ENCODE assay signal across 1 cellular context in genomic region chr1:208219659-208220282, GRCh38.
TF ChIP-seq lines count a peak whose summit lies in the region.

No MANE protein-coding gene starts in this region.

TF ChIP-seq in K562, 482 proteins besides CTCF, POLR2A, EP300 and RAD21 (continued from another document and continues in another):
- TF ChIP-seq BCLAF1 (IDR thresholded peaks at IDR 0.05; ENCODE audit: borderline replicate concordance in 1 of 2, control insufficient read depth in 1 of 2, low read depth in 2 of 2, low read length in 1 of 2) (no peak), POLR2G (IDR thresholded peaks at IDR 0.05; ENCODE audit: low read depth, low read length) (peak; percentile 75), STAT6 (CRISPR knock-in tag; IDR thresholded peaks at IDR 0.05) (no peak), XRCC4 (IDR thresholded peaks at IDR 0.05; ENCODE audit: extremely low read depth, insufficient read depth, insufficient read length) (no peak), ADNP (tag; IDR thresholded peaks at IDR 0.05) (no peak), ZNF175 (CRISPR knock-in tag; IDR thresholded peaks at IDR 0.05; ENCODE audit: low read depth) (peak; percentile 11; the same call in 1 of the 2 replicates), TRIM28 (IDR thresholded peaks at IDR 0.05) (no peak), SREBF1 (IDR thresholded peaks at IDR 0.05; ENCODE audit: borderline replicate concordance, low read depth, low read length) (no peak), ZBTB8A (IDR thresholded peaks at IDR 0.05; ENCODE audit: partially characterized antibody) (no peak), ATF3 (IDR thresholded peaks at IDR 0.05) (peak; percentile 94), ATF3 (CRISPR knock-in tag; conservative IDR thresholded peaks at IDR 0.05) (peak; percentile 86), ARID1B (IDR thresholded peaks at IDR 0.05) (peak; percentile 96), DLX4 (CRISPR knock-in tag; IDR thresholded peaks at IDR 0.05) (no peak), SMC3 (conservative IDR thresholded peaks at IDR 0.05; ENCODE audit: insufficient read depth, low read depth, low read length) (no peak), TAF1 (IDR thresholded peaks at IDR 0.05; ENCODE audit: control insufficient read depth, extremely low read depth, insufficient read depth, low read length, severe bottlenecking) (no peak), SMAD1 (IDR thresholded peaks at IDR 0.05; ENCODE audit: low read depth, low read length, partially characterized antibody) (no peak), FOXO4 (CRISPR knock-in tag; IDR thresholded peaks at IDR 0.05) (no peak), MXD1 (CRISPR knock-in tag; IDR thresholded peaks at IDR 0.05; ENCODE audit: borderline replicate concordance, poor library complexity, severe bottlenecking) (no peak), THRAP3 (IDR thresholded peaks at IDR 0.05; ENCODE audit: borderline replicate concordance) (no peak), CXXC5 (CRISPR knock-in tag; IDR thresholded peaks at IDR 0.05) (peak; percentile 57), PHF21A (IDR thresholded peaks at IDR 0.05; ENCODE audit: borderline replicate concordance, low read depth) (no peak), RAD51 (IDR thresholded peaks at IDR 0.05; ENCODE audit: borderline replicate concordance, low read depth) (no peak), ESRRA (IDR thresholded peaks at IDR 0.05; ENCODE audit: borderline replicate concordance, low read depth) (peak; percentile 90), ZNF140 (CRISPR knock-in tag; IDR thresholded peaks at IDR 0.05) (no peak), ZNF778 (CRISPR knock-in tag; IDR thresholded peaks at IDR 0.05) (no peak), RERE (CRISPR knock-in tag; IDR thresholded peaks at IDR 0.05; ENCODE audit: borderline replicate concordance) (no peak), ZNF445 (CRISPR knock-in tag; IDR thresholded peaks at IDR 0.05; ENCODE audit: low read depth) (no peak), CREB5 (CRISPR knock-in tag; IDR thresholded peaks at IDR 0.05) (no peak), ZNF23 (CRISPR knock-in tag; IDR thresholded peaks at IDR 0.05) (no peak), NFXL1 (CRISPR knock-in tag; IDR thresholded peaks at IDR 0.05) (0 out of 2 replicates have a peak, but pooled peaks have one; percentile 12), KDM1A (IDR thresholded peaks at IDR 0.05) (peak; percentile 75 to 83), ZNF707 (CRISPR knock-in tag; conservative IDR thresholded peaks at IDR 0.05) (no peak), KLF10 (CRISPR knock-in tag; IDR thresholded peaks at IDR 0.05) (no peak), MAFF (IDR thresholded peaks at IDR 0.05; ENCODE audit: low read length) (no peak), SIN3B (IDR thresholded peaks at IDR 0.05; ENCODE audit: low read depth) (no peak), NUFIP1 (IDR thresholded peaks at IDR 0.05; ENCODE audit: partially characterized antibody) (no peak), CLOCK (CRISPR knock-in tag; IDR thresholded peaks at IDR 0.05; ENCODE audit: borderline replicate concordance) (no peak), MAX (CRISPR knock-in tag; IDR thresholded peaks at IDR 0.05) (0 out of 2 replicates have a peak, but pooled peaks have one; percentile 40), E2F1 (CRISPR knock-in tag; IDR thresholded peaks at IDR 0.05) (no peak), STAT5B (CRISPR knock-in tag; IDR thresholded peaks at IDR 0.05) (no peak), TBP (optimal IDR thresholded peaks at IDR 0.05; ENCODE audit: low read depth, low read length) (peak; percentile 15), PHB2 (IDR thresholded peaks at IDR 0.05; ENCODE audit: low read depth) (peak; percentile 7; the same call in 1 of the 2 replicates), MYC (IDR thresholded peaks at IDR 0.05; ENCODE audit: low read depth, low read length) (peak; percentile 70), MYC (CRISPR knock-in tag; IDR thresholded peaks at IDR 0.05; ENCODE audit: borderline replicate concordance, low read depth) (no peak)
